ENCODE assay signal across 9 cellular contexts in the genomic region with DNA sequence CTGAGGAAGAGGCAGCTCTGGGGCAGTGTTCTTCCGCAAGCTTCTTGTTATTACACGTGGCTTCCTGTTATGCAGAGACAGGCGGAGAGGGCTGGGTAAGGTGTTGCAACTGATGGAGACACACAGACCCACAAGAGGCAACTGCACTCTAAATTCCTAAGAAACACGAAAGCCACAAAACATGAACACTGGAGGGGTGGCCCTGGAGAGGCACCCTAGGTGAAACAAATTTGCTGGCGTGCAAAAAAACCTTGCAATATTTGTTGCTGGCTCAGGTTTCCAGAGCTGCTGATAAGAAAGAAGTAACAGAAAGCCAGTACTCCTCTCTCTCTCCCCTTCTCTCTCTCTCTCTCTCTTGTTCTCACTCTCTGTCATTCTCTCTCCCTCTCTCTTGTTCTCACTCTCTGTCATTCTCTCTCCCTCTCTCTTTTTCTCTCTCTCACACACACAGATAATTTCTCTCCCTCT. TPM values are rescaled to one million over a fixed set of nuclear protein-coding genes. Genes with fewer than 3 reads are reported as not detected.
A peak's percentile ranks its signal among the peaks of the same experiment; 100 is the strongest.
DNase-seq lines count a peak whose midpoint lies in the region; ATAC-seq, FAIRE-seq and TF ChIP-seq lines count a peak whose summit lies in the region.
"Had no signal": no experiment of that assay in that cellular context is flagged by ENCODE, and none has a peak within 500 bp of the region (broad histone marks: within the 10 kb centered on the region; RNA-seq: fewer than 3 reads in every experiment).

No MANE protein-coding gene starts in this region.

- ATAC-seq in GM19438 (IDR thresholded peaks at IDR 0.05; ENCODE audit: low read depth, unreplicated experiment) (peak; percentile 53), HepG2 (no peak; the same call in 2 of the 3 replicates)

- H3K4me3 ChIP-seq in OCI-LY3 (ENCODE audit: low read length) (peak overlapping the region; percentile 62), HepG2 (replicated peaks in 1 of 3; ENCODE audit: insufficient read depth in 1 of 3, low read depth in 2 of 3, low read length in 3 of 3) (no peak overlapping the region), thymus (ENCODE audit: low read length) (no peak overlapping the region)
- H3K4me3 ChIP-seq: gastrocnemius medialis had no signal

- no peak for TF ChIP-seq RAD21 in HepG2 (CRISPR knock-in tag; IDR thresholded peaks at IDR 0.05)

- WGBS in HepG2 (ENCODE audit: low lambda C conversion rate), result 25% methylated on average over 5 of the region's 5 CpGs
- WGBS in thymus, result 3% methylated on average over 5 of the region's 5 CpGs

- H3K79me2 ChIP-seq in OCI-LY3 (ENCODE audit: low read length), result peaks cover 78% of the 10 kb centered on the region
- no peaks in the 10 kb centered on the region for H3K79me2 ChIP-seq in HepG2 (ENCODE audit: insufficient read depth, low read length)

- no peak for FAIRE-seq in HepG2 (lab: Jason Lieb, UNC)

- no TSS peak for BruUV-seq in HepG2 (replicated peaks; lab: Mats Ljungman, UMichigan)

- no peak for TF ChIP-seq CTCF in OCI-LY3 (IDR thresholded peaks at IDR 0.05; ENCODE audit: low read depth, low read length)
- TF ChIP-seq CTCF in HepG2 (CRISPR knock-in tag; IDR thresholded peaks at IDR 0.05), result no peak

- no peak for TF ChIP-seq EP300 in HepG2 (IDR thresholded peaks at IDR 0.05; ENCODE audit: low read depth in 2 of 2, low read length in 2 of 2)
- no peak for TF ChIP-seq EP300 in HepG2 (CRISPR knock-in tag; IDR thresholded peaks at IDR 0.05; ENCODE audit: borderline replicate concordance)

- H2AFZ ChIP-seq in OCI-LY3 (ENCODE audit: low read depth, low read length), result no peak overlapping the region
- no peak overlapping the region for H2AFZ ChIP-seq in HepG2 (ENCODE audit: low read length)

- H3K27ac ChIP-seq in OCI-LY3 (ENCODE audit: low read length) (peak overlapping the region; percentile 99), HepG2 (ENCODE audit: extremely low read length, insufficient read depth, low read length) (no peak overlapping the region), thymus (ENCODE audit: low read depth) (peak overlapping the region; percentile 92)

- peaks cover 97% of the 10 kb centered on the region for H3K4me1 Mint-ChIP-seq in activated naive CD4-positive, alpha-beta T cell treated with anti-CD3 and anti-CD28 coated beads, Interleukin-2, amount 50 U/mL, for 24 hours

- H3K9me3 ChIP-seq in OCI-LY3 (ENCODE audit: insufficient read depth, low read length) (no peaks in the 10 kb centered on the region), HepG2 (ENCODE audit: low read length) (no peaks in the 10 kb centered on the region), thymus (ENCODE audit: control insufficient read depth) (no peaks in the 10 kb centered on the region)
- H3K9me3 ChIP-seq: gastrocnemius medialis had no signal

- H3K4me1 ChIP-seq in OCI-LY3 (ENCODE audit: low read length), result peaks cover 99% of the 10 kb centered on the region
- H3K4me1 ChIP-seq in HepG2 (ENCODE audit: insufficient read depth, low read length), result no peaks in the 10 kb centered on the region
- peaks cover 57% of the 10 kb centered on the region for H3K4me1 ChIP-seq in thymus (ENCODE audit: control insufficient read depth, insufficient read depth, low read length)

- H4K20me1 ChIP-seq in OCI-LY3 (ENCODE audit: insufficient read depth, low read length) (no peaks in the 10 kb centered on the region), HepG2 (ENCODE audit: insufficient read depth, low read length) (no peaks in the 10 kb centered on the region)

- H3K4me2 ChIP-seq in OCI-LY3 (ENCODE audit: low read length) (peak overlapping the region; percentile 83), HepG2 (ENCODE audit: low read depth, low read length) (no peak overlapping the region)

- H3K9me3 Mint-ChIP-seq in activated naive CD4-positive, alpha-beta T cell treated with anti-CD3 and anti-CD28 coated beads, Interleukin-2, amount 50 U/mL, for 24 hours, result no peaks in the 10 kb centered on the region

- POLR2A ChIA-PET in HepG2 (lab: Yijun Ruan, JAX), result no interaction called here

- CTCF ChIA-PET in HepG2 (lab: Yijun Ruan, JAX; ENCODE audit: low intra/inter-chr PET ratio, low total read pairs), result no interaction called here

- DNase-seq in HepG2 (ENCODE audit: low spot score) (no peak), NCI-H2029 treated with DMSO at 0.1 percent for 48 hours (lab: John Stamatoyannopoulos, UW) (no peak), NCI-H524 treated with DMSO at 0.1 percent for 48 hours (lab: John Stamatoyannopoulos, UW) (no peak), NCI-H69 (lab: John Stamatoyannopoulos, UW) (no peak)

- TF ChIP-seq POLR2A in HepG2 (IDR thresholded peaks at IDR 0.05; ENCODE audit: insufficient read depth in 1 of 2, low read depth in 2 of 2, low read length in 2 of 2), result no peak

- H3K4me3 Mint-ChIP-seq in activated naive CD4-positive, alpha-beta T cell treated with anti-CD3 and anti-CD28 coated beads, Interleukin-2, amount 50 U/mL, for 24 hours, result peak overlapping the region; percentile 77

- H3K27me3 Mint-ChIP-seq in activated naive CD4-positive, alpha-beta T cell treated with anti-CD3 and anti-CD28 coated beads, Interleukin-2, amount 50 U/mL, for 24 hours, result no peaks in the 10 kb centered on the region

- H3K27me3 ChIP-seq in OCI-LY3 (ENCODE audit: low read depth, low read length), result no peaks in the 10 kb centered on the region
- H3K27me3 ChIP-seq in HepG2 (ENCODE audit: control insufficient read depth in 1 of 2, insufficient read depth in 2 of 2, low read length in 2 of 2), result peaks cover 0 to 42% of the 10 kb centered on the region in 2 experiments; a peak in 3 of 5 replicates
- no peaks in the 10 kb centered on the region for H3K27me3 ChIP-seq in thymus (ENCODE audit: control insufficient read depth, insufficient read depth)
- H3K27me3 ChIP-seq: gastrocnemius medialis had no signal

- H3K9ac ChIP-seq in OCI-LY3 (ENCODE audit: low read length) (peak overlapping the region; percentile 100), HepG2 (ENCODE audit: insufficient read depth, low read depth, low read length) (no peak overlapping the region)

- intact Hi-C loops in HepG2 (cut with micrococcal nuclease; ENCODE audit: unreplicated experiment), result no loop called here

- H3K36me3 ChIP-seq in OCI-LY3 (replicated peaks; ENCODE audit: low read depth, low read length) (no peaks in the 10 kb centered on the region), HepG2 (replicated peaks in 1 of 2; ENCODE audit: control insufficient read depth in 1 of 2, insufficient read depth in 2 of 2, low read length in 2 of 2) (no peaks in the 10 kb centered on the region), thymus (ENCODE audit: control insufficient read depth, insufficient read depth) (no peaks in the 10 kb centered on the region)
- H3K36me3 ChIP-seq: gastrocnemius medialis had no signal

- peak overlapping the region; percentile 100 for H3K27ac Mint-ChIP-seq in activated naive CD4-positive, alpha-beta T cell treated with anti-CD3 and anti-CD28 coated beads, Interleukin-2, amount 50 U/mL, for 24 hours

- no peaks in the 10 kb centered on the region for H3K36me3 Mint-ChIP-seq in activated naive CD4-positive, alpha-beta T cell treated with anti-CD3 and anti-CD28 coated beads, Interleukin-2, amount 50 U/mL, for 24 hours

- in situ Hi-C loops in HepG2 (cut with HindIII; ENCODE audit: extremely low pct_ligation_motif_present, low pct_unique_long_range_greater_than_20kb), result no loop called here

TF ChIP-seq in HepG2, 621 proteins besides CTCF, POLR2A, EP300 and RAD21:
- no peak for TF ChIP-seq ZSCAN29 (CRISPR knock-in tag; conservative IDR thresholded peaks at IDR 0.05)
- peak; percentile 19 to 20; a peak in 1 of 4 replicates for TF ChIP-seq MAFK (conservative IDR thresholded peaks at IDR 0.05 in 1 of 2, IDR thresholded peaks at IDR 0.05 in 1 of 2; ENCODE audit: low read length in 2 of 2)
TF ChIP-seq in HepG2: peak in this region for 1.

RNA-seq across cellular contexts. Expression of a gene that starts 31.8 kb away (rescaled TPM):
- not detected in 2 replicates for total RNA-seq in HepG2 (2016; rRNA removed; fragmentation: Illumina TruSeq; extraction: Trizol)
- not detected in 2 replicates for total RNA-seq in HepG2 (2016; cell fraction: cytosol; rRNA removed; fragmentation: Illumina TruSeq; extraction: Trizol; ENCODE audit: low read depth)
- total RNA-seq in HepG2 (2016; cell fraction: insoluble cytoplasmic fraction; rRNA removed; fragmentation: Illumina TruSeq; extraction: Trizol), result not detected in 2 replicates
- total RNA-seq in HepG2 (2016; cell fraction: membrane; rRNA removed; fragmentation: Illumina TruSeq; extraction: Trizol), result not detected in 2 replicates
- not detected in 2 replicates for total RNA-seq in HepG2 (2016; cell fraction: nucleus; rRNA removed; fragmentation: Illumina TruSeq; extraction: Trizol)
- polyA plus RNA-seq in HepG2 (2011; rRNA removed) (not detected in 2 replicates), thymus (31.7 TPM)
- not detected in 2 replicates for polyA plus RNA-seq in HepG2 (2011; cell fraction: cytosol; rRNA removed)
- not detected in 2 replicates for polyA plus RNA-seq in HepG2 (2011; cell fraction: nucleus; rRNA removed)
- polyA plus RNA-seq in HepG2 (2012), result not detected in 2 replicates
- not detected in 2 replicates for polyA plus RNA-seq in HepG2 (2016; cell fraction: cytosol; fragmentation: Illumina TruSeq; extraction: Trizol; ENCODE audit: low read depth)
- polyA plus RNA-seq in HepG2 (2016; cell fraction: insoluble cytoplasmic fraction; fragmentation: Illumina TruSeq; extraction: Trizol; ENCODE audit: low read depth), result not detected in 2 replicates
- not detected in 2 replicates for polyA plus RNA-seq in HepG2 (2016; cell fraction: membrane; fragmentation: Illumina TruSeq; extraction: Trizol; ENCODE audit: low read depth)
- not detected in 2 replicates for polyA plus RNA-seq in HepG2 (2016; cell fraction: nucleus; fragmentation: Illumina TruSeq; extraction: Trizol; ENCODE audit: insufficient read depth, low read depth)
- polyA minus RNA-seq in HepG2 (2011; rRNA and poly(A)+ RNA removed; ENCODE audit: low replicate concordance), result 1.2 TPM in 1 of 2 replicates, not detected in the other
- polyA minus RNA-seq in HepG2 (2011; cell fraction: cytosol; rRNA and poly(A)+ RNA removed), result not detected in 2 replicates
- not detected in 2 replicates for polyA minus RNA-seq in HepG2 (2011; cell fraction: nucleus; rRNA and poly(A)+ RNA removed)

Comparison
In these comparisons a context has a peak if more than half of its experiments do, and no peak if none do; other contexts are left out.
1. RNA of a gene that starts 31.8 kb away (polyA plus RNA-seq): 31.7 TPM in thymus (single experiment); not detected in HepG2; every median in the first group is over 10 times any median in the second.